In the genomic region with DNA sequence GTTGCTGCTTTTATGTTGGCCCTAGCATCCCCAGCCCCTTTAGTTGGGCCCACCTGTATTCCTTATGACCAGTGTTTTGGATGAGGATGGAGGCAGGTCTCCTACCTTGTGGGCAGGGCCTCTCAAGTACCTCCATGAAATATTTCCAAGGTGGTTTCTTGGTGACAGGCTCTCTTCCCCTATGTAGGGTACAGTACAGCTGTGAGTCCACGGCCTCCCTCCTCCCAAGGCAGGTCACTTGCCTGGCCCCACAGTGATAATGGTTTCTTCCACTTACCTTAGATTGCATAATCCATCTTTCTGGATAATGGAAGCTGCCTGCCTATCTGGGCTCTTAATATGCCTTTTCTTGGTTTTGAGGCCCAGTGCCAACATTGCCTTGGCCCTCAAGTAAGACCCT, we compare ENCODE assay signal across 28 cellular contexts.
DNase-seq lines count a peak whose midpoint lies in the region; ATAC-seq and TF ChIP-seq lines count a peak whose summit lies in the region.
"Had no signal": no experiment of that assay in that cellular context is flagged by ENCODE, and none has a peak within 500 bp of the region (broad histone marks: within the 10 kb centered on the region; RNA-seq: fewer than 3 reads in every experiment).

No MANE protein-coding gene starts in this region.

- H3K79me2 ChIP-seq in OCI-LY7 (ENCODE audit: insufficient read depth, low read depth, low read length): no peaks in the 10 kb centered on the region
- H3K79me2 ChIP-seq: hepatocyte, parathyroid adenoma had no signal

- H3K36me3 Mint-ChIP-seq in activated naive CD4-positive, alpha-beta T cell treated with anti-CD3 and anti-CD28 coated beads, Interleukin-2, amount 50 U/mL, for 24 hours: peaks cover 4% of the 10 kb centered on the region
- H3K36me3 Mint-ChIP-seq: IgD-negative memory B cell had no signal

- no peak overlapping the region for H2AFZ ChIP-seq in OCI-LY7 (ENCODE audit: low read length)
- H2AFZ ChIP-seq: hepatocyte, parathyroid adenoma, PC-9 had no signal

- no peak for TF ChIP-seq CTCF in OCI-LY7 (conservative IDR thresholded peaks at IDR 0.05; ENCODE audit: low read length)

- POLR2A ChIA-PET in OCI-LY7 (lab: Charles Lee): interaction anchor here (0.5 to 0.6 kb wide), 2 partner anchors 9 to 162 kb away, joined by 3 to 4 read pairs; no protein-coding TSS in a partner anchor

- H3K4me1 ChIP-seq in OCI-LY7 (ENCODE audit: insufficient read depth, low read length, poor library complexity, severe bottlenecking): no peaks in the 10 kb centered on the region
- H3K4me1 ChIP-seq: parathyroid adenoma, suprapubic skin had no signal

- no peaks in the 10 kb centered on the region for H3K9me2 ChIP-seq in OCI-LY7 (ENCODE audit: insufficient read depth, low read length)
- H3K9me2 ChIP-seq: SK-N-SH had no signal

- peak; percentile 16 for ATAC-seq in left colon
- ATAC-seq in HG03520 (IDR thresholded peaks at IDR 0.05; ENCODE audit: unreplicated experiment): no peak
- ATAC-seq: left cardiac atrium, Right ventricle myocardium inferior had no signal

- intact Hi-C loops in left colon (cut with DNase I, micrococcal nuclease): no loop called here
- intact Hi-C loops in OCI-LY7 (cut with micrococcal nuclease; ENCODE audit: unreplicated experiment): no loop called here

- no TSS peak for BruUV-seq in OCI-LY7 (replicated peaks; lab: Mats Ljungman, UMichigan)

- H3K4me2 ChIP-seq in OCI-LY7 (ENCODE audit: low read length): no peak overlapping the region
- H3K4me2 ChIP-seq: hepatocyte, PC-9, SK-N-SH had no signal

- DNase-seq in activated naive CD4-positive, alpha-beta T cell treated with anti-CD3 and anti-CD28 coated beads, Interleukin-2, amount 50 U/mL, for 16 hours: no peak
- DNase-seq in caudate nucleus (lab: John Stamatoyannopoulos, UW) (no peak), left colon (no peak), NOMO-1 treated with DMSO at 0.1 percent for 48 hours (lab: John Stamatoyannopoulos, UW; ENCODE audit: unreplicated experiment) (no peak), OCI-LY7 (ENCODE audit: low spot score) (no peak), NCI-H526 (lab: John Stamatoyannopoulos, UW) (no peak)
- DNase-seq: activated B cell treated with CpG ODN at 0.5 μM for 24 hours; activated CD4-positive, alpha-beta T cell treated with anti-CD3 and anti-CD28 coated beads, Interleukin-2, amount 10 ng/mL, durations not matched to agents 7 days and 5 days; activated gamma-delta T cell; DMS153; H9; left cardiac atrium; NCI-H1092; NCI-H1930; NCI-H524 treated with DMSO at 0.1 percent for 48 hours; PC-9; SK-N-SH; small intestine; stimulated activated naive CD4-positive, alpha-beta T cell had no signal

- H3K4me3 Mint-ChIP-seq in activated naive CD4-positive, alpha-beta T cell treated with anti-CD3 and anti-CD28 coated beads, Interleukin-2, amount 50 U/mL, for 24 hours: no peak overlapping the region
- H3K4me3 Mint-ChIP-seq: activated B cell treated with CpG ODN at 0.5 μM for 24 hours; activated CD4-positive, alpha-beta T cell treated with anti-CD3 and anti-CD28 coated beads, Interleukin-2, amount 10 ng/mL, durations not matched to agents 7 days and 5 days; B cell; H9; IgD-negative memory B cell; T-helper 1 cell treated with Interleukin-12 subunit alpha and Interleukin-12 subunit beta and Interleukin-4 antibody, amounts not matched to agents 30 μg/mL and 1 μg/mL, for 36 hours had no signal

- H3K27ac ChIP-seq in caudate nucleus (ENCODE audit: low read depth, low read length) (peak overlapping the region; percentile 88), OCI-LY7 (ENCODE audit: low read depth, low read length, poor library complexity, severe bottlenecking) (no peak overlapping the region)
- H3K27ac ChIP-seq: hepatocyte, parathyroid adenoma, PC-9, suprapubic skin had no signal

- H3K27ac Mint-ChIP-seq in activated naive CD4-positive, alpha-beta T cell treated with anti-CD3 and anti-CD28 coated beads, Interleukin-2, amount 50 U/mL, for 24 hours: peak overlapping the region; percentile 61
- H3K27ac Mint-ChIP-seq: activated B cell treated with CpG ODN at 0.5 μM for 24 hours; activated CD4-positive, alpha-beta T cell treated with anti-CD3 and anti-CD28 coated beads, Interleukin-2, amount 10 ng/mL, durations not matched to agents 7 days and 5 days; B cell; H9; T-helper 1 cell treated with Interleukin-12 subunit alpha and Interleukin-12 subunit beta and Interleukin-4 antibody, amounts not matched to agents 30 μg/mL and 1 μg/mL, for 36 hours had no signal

- no peaks in the 10 kb centered on the region for H3K9me3 ChIP-seq in OCI-LY7 (ENCODE audit: low read length)
- H3K9me3 ChIP-seq: SK-N-SH, suprapubic skin had no signal

- H3K4me1 Mint-ChIP-seq in activated naive CD4-positive, alpha-beta T cell treated with anti-CD3 and anti-CD28 coated beads, Interleukin-2, amount 50 U/mL, for 24 hours: no peaks in the 10 kb centered on the region
- H3K4me1 Mint-ChIP-seq: activated B cell treated with CpG ODN at 0.5 μM for 24 hours; activated CD4-positive, alpha-beta T cell treated with anti-CD3 and anti-CD28 coated beads, Interleukin-2, amount 10 ng/mL, durations not matched to agents 7 days and 5 days; B cell; IgD-negative memory B cell had no signal

- H3K4me3 ChIP-seq in OCI-LY7 (ENCODE audit: low read depth, low read length, poor library complexity, severe bottlenecking): no peak overlapping the region
- H3K4me3 ChIP-seq: hepatocyte, PC-9, suprapubic skin had no signal

- peaks cover 48% of the 10 kb centered on the region for H3K36me3 ChIP-seq in OCI-LY7 (ENCODE audit: insufficient read depth, low read length)

- no peaks in the 10 kb centered on the region for H3K27me3 Mint-ChIP-seq in activated naive CD4-positive, alpha-beta T cell treated with anti-CD3 and anti-CD28 coated beads, Interleukin-2, amount 50 U/mL, for 24 hours
- H3K27me3 Mint-ChIP-seq: activated B cell treated with CpG ODN at 0.5 μM for 24 hours; activated CD4-positive, alpha-beta T cell treated with anti-CD3 and anti-CD28 coated beads, Interleukin-2, amount 10 ng/mL, durations not matched to agents 7 days and 5 days; B cell; IgD-negative memory B cell had no signal

- H3K9me3 Mint-ChIP-seq in activated naive CD4-positive, alpha-beta T cell treated with anti-CD3 and anti-CD28 coated beads, Interleukin-2, amount 50 U/mL, for 24 hours: no peaks in the 10 kb centered on the region
- H3K9me3 Mint-ChIP-seq: activated B cell treated with CpG ODN at 0.5 μM for 24 hours; activated CD4-positive, alpha-beta T cell treated with anti-CD3 and anti-CD28 coated beads, Interleukin-2, amount 10 ng/mL, durations not matched to agents 7 days and 5 days; H9; IgD-negative memory B cell; T-helper 1 cell treated with Interleukin-12 subunit alpha and Interleukin-12 subunit beta and Interleukin-4 antibody, amounts not matched to agents 30 μg/mL and 1 μg/mL, for 36 hours had no signal

- H4K20me1 ChIP-seq in OCI-LY7 (ENCODE audit: insufficient read depth, low read length): no peaks in the 10 kb centered on the region

- CTCF ChIA-PET in OCI-LY7 (lab: Charles Lee; ENCODE audit: unreplicated experiment): no interaction called here
